Comparison of ENCODE assay signal across 1 cellular context in the genomic region with DNA sequence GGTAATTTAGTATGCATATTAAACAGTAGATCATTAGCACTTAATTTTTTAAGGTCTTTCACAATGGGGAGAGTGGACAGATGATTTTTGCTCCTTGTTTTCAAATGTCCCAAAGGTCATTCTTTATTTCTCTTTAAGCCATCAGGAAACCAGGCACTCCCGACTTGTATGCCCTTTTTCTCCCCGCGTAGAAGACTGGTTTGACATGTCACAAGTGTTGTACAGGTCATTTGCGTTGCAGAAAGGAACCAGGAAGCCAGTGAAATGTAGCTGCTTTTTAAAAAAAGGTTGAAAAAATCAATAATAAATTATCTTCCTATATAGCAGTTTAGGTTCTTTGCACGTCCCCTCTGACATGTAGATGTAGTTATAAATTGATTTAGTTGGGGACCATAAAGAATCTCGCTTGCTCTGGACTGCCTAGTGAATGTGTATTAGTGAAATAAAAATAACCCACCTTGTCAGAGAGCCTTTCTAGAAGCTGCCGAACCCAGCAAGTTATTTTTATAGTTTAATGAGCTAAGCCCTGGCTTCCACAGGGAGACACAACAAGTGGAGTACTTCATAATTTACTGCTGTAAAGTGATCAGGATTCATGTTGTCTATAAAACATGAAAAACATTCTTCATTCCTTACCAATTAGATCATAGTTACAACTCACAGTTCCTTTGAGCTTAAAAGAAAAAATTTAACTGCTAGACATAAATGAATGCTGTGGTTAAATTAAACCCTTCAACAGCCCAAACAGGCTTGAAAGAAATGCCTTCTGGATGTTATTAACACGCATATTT.
A peak's percentile ranks its signal among the peaks of the same experiment; 100 is the strongest.
TF ChIP-seq lines count a peak whose summit lies in the region.

No MANE protein-coding gene starts in this region.

TF ChIP-seq in HEK293, 187 proteins besides CTCF, POLR2A, EP300 and RAD21 (continued from another document and continues in another):
- TF ChIP-seq, protein P1, sequence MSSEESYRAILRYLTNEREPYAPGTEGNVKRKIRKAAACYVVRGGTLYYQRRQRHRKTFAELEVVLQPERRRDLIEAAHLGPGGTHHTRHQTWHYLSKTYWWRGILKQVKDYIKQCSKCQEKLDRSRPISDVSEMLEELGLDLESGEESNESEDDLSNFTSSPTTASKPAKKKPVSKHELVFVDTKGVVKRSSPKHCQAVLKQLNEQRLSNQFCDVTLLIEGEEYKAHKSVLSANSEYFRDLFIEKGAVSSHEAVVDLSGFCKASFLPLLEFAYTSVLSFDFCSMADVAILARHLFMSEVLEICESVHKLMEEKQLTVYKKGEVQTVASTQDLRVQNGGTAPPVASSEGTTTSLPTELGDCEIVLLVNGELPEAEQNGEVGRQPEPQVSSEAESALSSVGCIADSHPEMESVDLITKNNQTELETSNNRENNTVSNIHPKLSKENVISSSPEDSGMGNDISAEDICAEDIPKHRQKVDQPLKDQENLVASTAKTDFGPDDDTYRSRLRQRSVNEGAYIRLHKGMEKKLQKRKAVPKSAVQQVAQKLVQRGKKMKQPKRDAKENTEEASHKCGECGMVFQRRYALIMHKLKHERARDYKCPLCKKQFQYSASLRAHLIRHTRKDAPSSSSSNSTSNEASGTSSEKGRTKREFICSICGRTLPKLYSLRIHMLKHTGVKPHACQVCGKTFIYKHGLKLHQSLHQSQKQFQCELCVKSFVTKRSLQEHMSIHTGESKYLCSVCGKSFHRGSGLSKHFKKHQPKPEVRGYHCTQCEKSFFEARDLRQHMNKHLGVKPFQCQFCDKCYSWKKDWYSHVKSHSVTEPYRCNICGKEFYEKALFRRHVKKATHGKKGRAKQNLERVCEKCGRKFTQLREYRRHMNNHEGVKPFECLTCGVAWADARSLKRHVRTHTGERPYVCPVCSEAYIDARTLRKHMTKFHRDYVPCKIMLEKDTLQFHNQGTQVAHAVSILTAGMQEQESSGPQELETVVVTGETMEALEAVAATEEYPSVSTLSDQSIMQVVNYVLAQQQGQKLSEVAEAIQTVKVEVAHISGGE (tag by site-specific recombination; conservative IDR thresholded peaks at IDR 0.05; ENCODE audit: low read depth) = no peak
- TF ChIP-seq ZNF747 (tag by site-specific recombination; IDR thresholded peaks at IDR 0.05) (no peak), ZNF292 (tag by site-specific recombination; IDR thresholded peaks at IDR 0.05; ENCODE audit: borderline replicate concordance, low read depth) (no peak), ZNF37A (tag by site-specific recombination; IDR thresholded peaks at IDR 0.05) (no peak), ZNF626 (tag by site-specific recombination; IDR thresholded peaks at IDR 0.05) (peak; percentile 78; the same call in 1 of the 2 replicates), ZNF48 (tag by site-specific recombination; IDR thresholded peaks at IDR 0.05) (no peak), ZNF311 (tag by site-specific recombination; IDR thresholded peaks at IDR 0.05; ENCODE audit: borderline replicate concordance) (no peak), ZNF274 (IDR thresholded peaks at IDR 0.05; ENCODE audit: low read length) (no peak), ZNF274 (tag by site-specific recombination; IDR thresholded peaks at IDR 0.05; ENCODE audit: borderline replicate concordance) (no peak), ZNF514 (tag by site-specific recombination; IDR thresholded peaks at IDR 0.05) (no peak), ZNF184 (tag by site-specific recombination; IDR thresholded peaks at IDR 0.05) (no peak; the same call in 1 of the 2 replicates), ZNF510 (tag by site-specific recombination; IDR thresholded peaks at IDR 0.05; ENCODE audit: insufficient replicate concordance) (no peak), ZNF530 (tag by site-specific recombination; IDR thresholded peaks at IDR 0.05; ENCODE audit: low read depth) (no peak), ZNF239 (tag by site-specific recombination; IDR thresholded peaks at IDR 0.05) (no peak), GFI1B (tag by site-specific recombination; IDR thresholded peaks at IDR 0.05) (0 out of 2 replicates have a peak, but pooled peaks have one; percentile 49), ZNF571 (tag by site-specific recombination; IDR thresholded peaks at IDR 0.05) (no peak), ZNF585B (tag by site-specific recombination; IDR thresholded peaks at IDR 0.05) (no peak), BCL11A (tag by site-specific recombination; IDR thresholded peaks at IDR 0.05; ENCODE audit: low read depth) (peak; percentile 84), ZNF391 (tag by site-specific recombination; IDR thresholded peaks at IDR 0.05; ENCODE audit: borderline replicate concordance, low read depth) (peak; percentile 77; the same call in 1 of the 2 replicates), ZNF629 (tag by site-specific recombination; IDR thresholded peaks at IDR 0.05) (peak; percentile 86), MZF1 (tag by site-specific recombination; IDR thresholded peaks at IDR 0.05; ENCODE audit: borderline replicate concordance) (peak; percentile 72; the same call in 1 of the 2 replicates), ZNF248 (tag by site-specific recombination; IDR thresholded peaks at IDR 0.05) (no peak), EGR2 (tag by site-specific recombination; IDR thresholded peaks at IDR 0.05; ENCODE audit: low read depth) (no peak), ZNF791 (tag by site-specific recombination; IDR thresholded peaks at IDR 0.05) (no peak), ZBTB17 (tag by site-specific recombination; IDR thresholded peaks at IDR 0.05) (peak; percentile 72), ZBTB7A (tag by site-specific recombination; IDR thresholded peaks at IDR 0.05; ENCODE audit: low read depth) (no peak), HOXC10 (CRISPR knock-in tag; IDR thresholded peaks at IDR 0.05) (no peak), ZNF112 (tag by site-specific recombination; IDR thresholded peaks at IDR 0.05) (no peak), KLF10 (tag by site-specific recombination; IDR thresholded peaks at IDR 0.05) (peak; percentile 80), ZNF777 (tag by site-specific recombination; IDR thresholded peaks at IDR 0.05; ENCODE audit: borderline replicate concordance) (no peak)
- TF ChIP-seq, protein P2, sequence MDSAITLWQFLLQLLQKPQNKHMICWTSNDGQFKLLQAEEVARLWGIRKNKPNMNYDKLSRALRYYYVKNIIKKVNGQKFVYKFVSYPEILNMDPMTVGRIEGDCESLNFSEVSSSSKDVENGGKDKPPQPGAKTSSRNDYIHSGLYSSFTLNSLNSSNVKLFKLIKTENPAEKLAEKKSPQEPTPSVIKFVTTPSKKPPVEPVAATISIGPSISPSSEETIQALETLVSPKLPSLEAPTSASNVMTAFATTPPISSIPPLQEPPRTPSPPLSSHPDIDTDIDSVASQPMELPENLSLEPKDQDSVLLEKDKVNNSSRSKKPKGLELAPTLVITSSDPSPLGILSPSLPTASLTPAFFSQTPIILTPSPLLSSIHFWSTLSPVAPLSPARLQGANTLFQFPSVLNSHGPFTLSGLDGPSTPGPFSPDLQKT (IDR thresholded peaks at IDR 0.05; ENCODE audit: borderline replicate concordance, low read depth, low read length) = no peak
- TF ChIP-seq, protein P3, sequence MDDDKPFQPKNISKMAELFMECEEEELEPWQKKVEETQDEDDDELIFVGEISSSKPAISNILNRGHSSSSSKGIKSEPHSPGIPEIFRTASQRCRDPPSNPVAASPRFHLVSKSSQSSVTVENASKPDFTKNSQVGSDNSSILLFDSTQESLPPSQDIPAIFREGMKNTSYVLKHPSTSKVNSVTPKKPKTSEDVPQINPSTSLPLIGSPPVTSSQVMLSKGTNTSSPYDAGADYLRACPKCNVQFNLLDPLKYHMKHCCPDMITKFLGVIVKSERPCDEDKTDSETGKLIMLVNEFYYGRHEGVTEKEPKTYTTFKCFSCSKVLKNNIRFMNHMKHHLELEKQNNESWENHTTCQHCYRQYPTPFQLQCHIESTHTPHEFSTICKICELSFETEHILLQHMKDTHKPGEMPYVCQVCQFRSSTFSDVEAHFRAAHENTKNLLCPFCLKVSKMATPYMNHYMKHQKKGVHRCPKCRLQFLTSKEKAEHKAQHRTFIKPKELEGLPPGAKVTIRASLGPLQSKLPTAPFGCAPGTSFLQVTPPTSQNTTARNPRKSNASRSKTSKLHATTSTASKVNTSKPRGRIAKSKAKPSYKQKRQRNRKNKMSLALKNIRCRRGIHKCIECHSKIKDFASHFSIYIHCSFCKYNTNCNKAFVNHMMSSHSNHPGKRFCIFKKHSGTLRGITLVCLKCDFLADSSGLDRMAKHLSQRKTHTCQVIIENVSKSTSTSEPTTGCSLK (tag by site-specific recombination; IDR thresholded peaks at IDR 0.05) = no peak
- TF ChIP-seq, protein P4, sequence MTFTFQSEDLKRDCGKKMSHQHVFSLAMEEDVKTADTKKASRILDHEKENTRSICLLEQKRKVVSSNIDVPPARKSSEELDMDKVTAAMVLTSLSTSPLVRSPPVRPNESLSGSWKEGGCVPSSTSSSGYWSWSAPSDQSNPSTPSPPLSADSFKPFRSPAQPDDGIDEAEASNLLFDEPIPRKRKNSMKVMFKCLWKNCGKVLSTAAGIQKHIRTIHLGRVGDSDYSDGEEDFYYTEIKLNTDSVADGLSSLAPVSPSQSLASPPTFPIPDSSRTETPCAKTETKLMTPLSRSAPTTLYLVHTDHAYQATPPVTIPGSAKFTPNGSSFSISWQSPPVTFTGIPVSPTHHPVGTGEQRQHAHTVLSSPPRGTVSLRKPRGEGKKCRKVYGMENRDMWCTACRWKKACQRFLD (tag by site-specific recombination; IDR thresholded peaks at IDR 0.05) = no peak
- TF ChIP-seq, protein P5, sequence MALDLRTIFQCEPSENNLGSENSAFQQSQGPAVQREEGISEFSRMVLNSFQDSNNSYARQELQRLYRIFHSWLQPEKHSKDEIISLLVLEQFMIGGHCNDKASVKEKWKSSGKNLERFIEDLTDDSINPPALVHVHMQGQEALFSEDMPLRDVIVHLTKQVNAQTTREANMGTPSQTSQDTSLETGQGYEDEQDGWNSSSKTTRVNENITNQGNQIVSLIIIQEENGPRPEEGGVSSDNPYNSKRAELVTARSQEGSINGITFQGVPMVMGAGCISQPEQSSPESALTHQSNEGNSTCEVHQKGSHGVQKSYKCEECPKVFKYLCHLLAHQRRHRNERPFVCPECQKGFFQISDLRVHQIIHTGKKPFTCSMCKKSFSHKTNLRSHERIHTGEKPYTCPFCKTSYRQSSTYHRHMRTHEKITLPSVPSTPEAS (tag by site-specific recombination; IDR thresholded peaks at IDR 0.05) = no peak; the same call in 1 of the 2 replicates
- TF ChIP-seq, protein P6, sequence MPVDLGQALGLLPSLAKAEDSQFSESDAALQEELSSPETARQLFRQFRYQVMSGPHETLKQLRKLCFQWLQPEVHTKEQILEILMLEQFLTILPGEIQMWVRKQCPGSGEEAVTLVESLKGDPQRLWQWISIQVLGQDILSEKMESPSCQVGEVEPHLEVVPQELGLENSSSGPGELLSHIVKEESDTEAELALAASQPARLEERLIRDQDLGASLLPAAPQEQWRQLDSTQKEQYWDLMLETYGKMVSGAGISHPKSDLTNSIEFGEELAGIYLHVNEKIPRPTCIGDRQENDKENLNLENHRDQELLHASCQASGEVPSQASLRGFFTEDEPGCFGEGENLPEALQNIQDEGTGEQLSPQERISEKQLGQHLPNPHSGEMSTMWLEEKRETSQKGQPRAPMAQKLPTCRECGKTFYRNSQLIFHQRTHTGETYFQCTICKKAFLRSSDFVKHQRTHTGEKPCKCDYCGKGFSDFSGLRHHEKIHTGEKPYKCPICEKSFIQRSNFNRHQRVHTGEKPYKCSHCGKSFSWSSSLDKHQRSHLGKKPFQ (tag by site-specific recombination; IDR thresholded peaks at IDR 0.05) = peak; percentile 50; the same call in 1 of the 2 replicates
- TF ChIP-seq, protein P7, sequence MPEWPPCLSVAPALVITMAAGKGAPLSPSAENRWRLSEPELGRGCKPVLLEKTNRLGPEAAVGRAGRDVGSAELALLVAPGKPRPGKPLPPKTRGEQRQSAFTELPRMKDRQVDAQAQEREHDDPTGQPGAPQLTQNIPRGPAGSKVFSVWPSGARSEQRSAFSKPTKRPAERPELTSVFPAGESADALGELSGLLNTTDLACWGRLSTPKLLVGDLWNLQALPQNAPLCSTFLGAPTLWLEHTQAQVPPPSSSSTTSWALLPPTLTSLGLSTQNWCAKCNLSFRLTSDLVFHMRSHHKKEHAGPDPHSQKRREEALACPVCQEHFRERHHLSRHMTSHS (tag by site-specific recombination; IDR thresholded peaks at IDR 0.05) = no peak
- TF ChIP-seq, protein P8, sequence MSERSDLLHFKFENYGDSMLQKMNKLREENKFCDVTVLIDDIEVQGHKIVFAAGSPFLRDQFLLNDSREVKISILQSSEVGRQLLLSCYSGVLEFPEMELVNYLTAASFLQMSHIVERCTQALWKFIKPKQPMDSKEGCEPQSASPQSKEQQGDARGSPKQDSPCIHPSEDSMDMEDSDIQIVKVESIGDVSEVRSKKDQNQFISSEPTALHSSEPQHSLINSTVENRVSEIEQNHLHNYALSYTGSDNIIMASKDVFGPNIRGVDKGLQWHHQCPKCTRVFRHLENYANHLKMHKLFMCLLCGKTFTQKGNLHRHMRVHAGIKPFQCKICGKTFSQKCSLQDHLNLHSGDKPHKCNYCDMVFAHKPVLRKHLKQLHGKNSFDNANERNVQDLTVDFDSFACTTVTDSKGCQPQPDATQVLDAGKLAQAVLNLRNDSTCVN (tag by site-specific recombination; optimal IDR thresholded peaks at IDR 0.05) = no peak
- TF ChIP-seq, protein P9, sequence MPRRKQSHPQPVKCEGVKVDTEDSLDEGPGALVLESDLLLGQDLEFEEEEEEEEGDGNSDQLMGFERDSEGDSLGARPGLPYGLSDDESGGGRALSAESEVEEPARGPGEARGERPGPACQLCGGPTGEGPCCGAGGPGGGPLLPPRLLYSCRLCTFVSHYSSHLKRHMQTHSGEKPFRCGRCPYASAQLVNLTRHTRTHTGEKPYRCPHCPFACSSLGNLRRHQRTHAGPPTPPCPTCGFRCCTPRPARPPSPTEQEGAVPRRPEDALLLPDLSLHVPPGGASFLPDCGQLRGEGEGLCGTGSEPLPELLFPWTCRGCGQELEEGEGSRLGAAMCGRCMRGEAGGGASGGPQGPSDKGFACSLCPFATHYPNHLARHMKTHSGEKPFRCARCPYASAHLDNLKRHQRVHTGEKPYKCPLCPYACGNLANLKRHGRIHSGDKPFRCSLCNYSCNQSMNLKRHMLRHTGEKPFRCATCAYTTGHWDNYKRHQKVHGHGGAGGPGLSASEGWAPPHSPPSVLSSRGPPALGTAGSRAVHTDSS (tag by site-specific recombination; IDR thresholded peaks at IDR 0.05) = no peak
- TF ChIP-seq, protein P10, sequence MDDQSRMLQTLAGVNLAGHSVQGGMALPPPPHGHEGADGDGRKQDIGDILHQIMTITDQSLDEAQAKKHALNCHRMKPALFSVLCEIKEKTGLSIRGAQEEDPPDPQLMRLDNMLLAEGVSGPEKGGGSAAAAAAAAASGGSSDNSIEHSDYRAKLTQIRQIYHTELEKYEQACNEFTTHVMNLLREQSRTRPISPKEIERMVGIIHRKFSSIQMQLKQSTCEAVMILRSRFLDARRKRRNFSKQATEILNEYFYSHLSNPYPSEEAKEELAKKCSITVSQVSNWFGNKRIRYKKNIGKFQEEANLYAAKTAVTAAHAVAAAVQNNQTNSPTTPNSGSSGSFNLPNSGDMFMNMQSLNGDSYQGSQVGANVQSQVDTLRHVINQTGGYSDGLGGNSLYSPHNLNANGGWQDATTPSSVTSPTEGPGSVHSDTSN (CRISPR knock-in tag; IDR thresholded peaks at IDR 0.05) = no peak
